Comparison of ENCODE assay signal across 14 cellular contexts in genomic region chr14:101559250-101559623, GRCh38. TPM values are rescaled to one million over a fixed set of nuclear protein-coding genes. Genes with fewer than 3 reads are reported as not detected.
A peak's percentile ranks its signal among the peaks of the same experiment; 100 is the strongest.
DNase-seq lines count a peak whose midpoint lies in the region; ATAC-seq and TF ChIP-seq lines count a peak whose summit lies in the region.
"Had no signal": no experiment of that assay in that cellular context is flagged by ENCODE, and none has a peak within 500 bp of the region (broad histone marks: within the 10 kb centered on the region; RNA-seq: fewer than 3 reads in every experiment).

No MANE protein-coding gene starts in this region.

- no peaks in the 10 kb centered on the region for H3K9me3 ChIP-seq in ectodermal cell (ENCODE audit: control insufficient read depth, low read length)
- H3K9me3 ChIP-seq in mucosa of rectum (ENCODE audit: control insufficient read depth in 2 of 2, low read length in 2 of 2), result no peaks in the 10 kb centered on the region
- peaks cover 10 to 22% (median 19%) of the 10 kb centered on the region in 4 donors for H3K9me3 ChIP-seq in stomach

- no peak for ATAC-seq in GM21529 (IDR thresholded peaks at IDR 0.05; ENCODE audit: unreplicated experiment)
- no peak for ATAC-seq in GM19395 (IDR thresholded peaks at IDR 0.05; ENCODE audit: unreplicated experiment)
- no peak for ATAC-seq in HG02870 (IDR thresholded peaks at IDR 0.05; ENCODE audit: unreplicated experiment)

- H3K36me3 ChIP-seq in H7 (replicated peaks; ENCODE audit: control insufficient read depth, insufficient read depth, low read length), result no peaks in the 10 kb centered on the region
- no peaks in the 10 kb centered on the region for H3K36me3 ChIP-seq in ectodermal cell (ENCODE audit: control insufficient read depth, insufficient read depth, low read length)
- no peaks in the 10 kb centered on the region for H3K36me3 ChIP-seq in mucosa of rectum (ENCODE audit: control insufficient read depth in 2 of 2, insufficient read depth in 2 of 2, low read length in 2 of 2)
- no peaks in the 10 kb centered on the region for H3K36me3 ChIP-seq in stomach

- peak overlapping the region in 1 of 2 donors; percentile 67 for H3K9ac ChIP-seq in mucosa of rectum (ENCODE audit: low read depth in 1 of 2, low read length in 2 of 2)

- H3K27ac ChIP-seq in ectodermal cell (ENCODE audit: insufficient read depth, low read depth, low read length, poor library complexity, severe bottlenecking), result no peak overlapping the region
- H3K27ac ChIP-seq in mucosa of rectum (ENCODE audit: low read depth in 2 of 2, low read length in 2 of 2), result no peak overlapping the region
- H3K27ac ChIP-seq in stomach, result peak overlapping the region in 4 of 5 donors; percentile 37 to 76 (median 64)

- TF ChIP-seq CTCF in stomach (IDR thresholded peaks at IDR 0.05), result no peak

- no peak for TF ChIP-seq POLR2A in stomach (IDR thresholded peaks at IDR 0.05)

- DNase-seq in H7 (no peak), stomach (no peak), hippocampal formation (lab: John Stamatoyannopoulos, UW) (no peak)
- DNase-seq: activated CD4-positive, alpha-beta T cell treated with anti-CD3 and anti-CD28 coated beads, Interleukin-2, amount 10 ng/mL, durations not matched to agents 7 days and 5 days; activated T-cell treated with anti-CD3 and anti-CD28 coated beads, Interleukin-2, amount 50 U/mL, for 4 hours; NCI-H2081 treated with DMSO at 0.1 percent for 48 hours; NCI-H774; stimulated activated naive B cell treated with anti-CD40 and anti-IgM and Interleukin-4, amounts not matched to agents 10 μg/mL and 1 μg/mL and 100 μg/mL, for 72 hours had no signal

- no peak for TF ChIP-seq EP300 in stomach (IDR thresholded peaks at IDR 0.05)

- H3K4me1 ChIP-seq in ectodermal cell (ENCODE audit: control insufficient read depth, insufficient read depth, low read length) (peaks cover 11% of the 10 kb centered on the region), mucosa of rectum (ENCODE audit: control insufficient read depth in 2 of 2, insufficient read depth in 2 of 2, low read length in 2 of 2) (peaks cover 10 to 20% of the 10 kb centered on the region in 2 donors), stomach (peaks cover 0 to 24% (median 7%) of the 10 kb centered on the region in 4 donors)

- H3K27me3 ChIP-seq in H7 (ENCODE audit: control insufficient read depth, insufficient read depth, low read length) (peaks cover 67% of the 10 kb centered on the region), ectodermal cell (ENCODE audit: control insufficient read depth, insufficient read depth, low read length, poor library complexity, severe bottlenecking) (peaks cover 67% of the 10 kb centered on the region), mucosa of rectum (ENCODE audit: control insufficient read depth in 2 of 2, insufficient read depth in 2 of 2, low read length in 2 of 2) (peaks cover 27 to 37% of the 10 kb centered on the region in 2 donors), stomach (peaks cover 26 to 92% (median 64%) of the 10 kb centered on the region in 3 donors)

- peak overlapping the region; percentile 30 for H3K4me3 ChIP-seq in H7 (ENCODE audit: insufficient read depth, low read depth, low read length)
- peak overlapping the region; percentile 40 for H3K4me3 ChIP-seq in ectodermal cell (ENCODE audit: insufficient read depth, low read depth, low read length)
- H3K4me3 ChIP-seq in mucosa of rectum (ENCODE audit: low read length in 2 of 2), result peak overlapping the region; percentile 59 to 74
- peak overlapping the region; percentile 45 to 52 (median 48) for H3K4me3 ChIP-seq in stomach

- intact Hi-C loops in stomach (cut with DNase I; ENCODE audit: low total_unique reads), result no loop called here

- 40 to 49% methylated on average over 9 of the region's 9 CpGs for WGBS in ectodermal cell, 2 experiments
- 16 to 43% (median 34%) methylated on average over 5 to 9 of the region's 9 CpGs for WGBS in stomach, 5 donors

RNA-seq across cellular contexts. Expression of gene DIO3, which starts 2.1 kb away (rescaled TPM):
- 0.85 and 1.0 TPM in 2 replicates for total RNA-seq in H7 (2014; rRNA removed; shearing (Covaris generic))
- polyA plus RNA-seq in ectodermal cell (2013, experiment 1 of 4), result 1.7 TPM
- polyA plus RNA-seq in ectodermal cell (2013, experiment 2 of 4), result 2.4 TPM
- 2.0 TPM for polyA plus RNA-seq in ectodermal cell (2013, experiment 3 of 4)
- 2.4 TPM for polyA plus RNA-seq in ectodermal cell (2013, experiment 4 of 4)
- 1 to 10 TPM in 1 of 5 donors, under 1 TPM in 2, not detected in 2; 0.29 to 1.8 (median 0.29) TPM for total RNA-seq in stomach
- polyA plus RNA-seq in stomach, result 1 to 10 TPM; 1.1 to 3.4 (median 2.9) TPM
- total RNA-seq: activated CD4-positive, alpha-beta T cell treated with anti-CD3 and anti-CD28 coated beads, Interleukin-2, amount 10 ng/mL, durations not matched to agents 7 days and 5 days; activated T-cell treated with anti-CD3 and anti-CD28 coated beads, Interleukin-2, amount 50 U/mL, for 4 hours; epithelial cell of proximal tubule had no signal

Comparison
In these comparisons a context has a peak if more than half of its experiments do, and no peak if none do; other contexts are left out.
1. H3K27ac ChIP-seq: peak in stomach (4 of 5); none in ectodermal cell (single experiment) and mucosa of rectum (0 of 2).
2. Peak in every context shown above with its lines, with median percentiles within 50 percentile points of each other: H3K4me3 ChIP-seq.